15 cellular contexts compared by ENCODE assay signal in genomic region chr10:62980697-62981495, GRCh38.
A peak's percentile ranks its signal among the peaks of the same experiment; 100 is the strongest.
DNase-seq lines count a peak whose midpoint lies in the region; ATAC-seq and TF ChIP-seq lines count a peak whose summit lies in the region.
"Had no signal": no experiment of that assay in that cellular context is flagged by ENCODE, and none has a peak within 500 bp of the region (broad histone marks: within the 10 kb centered on the region; RNA-seq: fewer than 3 reads in every experiment).

No MANE protein-coding gene starts in this region.

- CTCF ChIA-PET in activated CD4-positive, alpha-beta T cell treated with anti-CD3 and anti-CD28 coated beads for 36 hours (lab: Charles Lee), result interaction anchor here (2.2 kb wide), 1 partner anchor 12 kb away, joined by 11 read pairs; no protein-coding TSS in a partner anchor
- CTCF ChIA-PET in activated CD4-positive, alpha-beta T cell treated with anti-CD3 and anti-CD28 coated beads, Interleukin-2, amount 10 ng/mL, durations not matched to agents 7 days and 5 days (lab: Charles Lee), result no interaction called here

- TF ChIP-seq CTCF in gastroesophageal sphincter (IDR thresholded peaks at IDR 0.05), result no peak

- TF ChIP-seq POLR2A in gastroesophageal sphincter (IDR thresholded peaks at IDR 0.05), result no peak

- DNase-seq in activated CD4-positive, alpha-beta T cell treated with anti-CD3 and anti-CD28 coated beads for 36 hours, result peak; percentile 60
- DNase-seq in activated CD4-positive, alpha-beta T cell treated with anti-CD3 and anti-CD28 coated beads, Interleukin-2, amount 10 ng/mL, durations not matched to agents 7 days and 5 days, result no peak
- DNase-seq in H7 (peak; percentile 16), HK-2 (ENCODE audit: unreplicated experiment) (no peak)
- peak; percentile 43 to 55 for DNase-seq in activated T-cell treated with anti-CD3 and anti-CD28 coated beads, Interleukin-2, amount 50 U/mL, for 72 hours
- peak; percentile 12 for DNase-seq in stimulated activated CD4-positive, alpha-beta T cell treated with anti-CD3 and anti-CD28 coated beads, Interleukin-12 subunit alpha, Interleukin-12 subunit beta, amount 100 ng/mL, for 4 hours
- DNase-seq: activated B cell treated with CpG ODN at 0.5 μM for 24 hours, head of caudate nucleus, kidney, MG63, midbrain, occipital lobe, thyroid gland had no signal

- H3K4me3 ChIP-seq in H7 (ENCODE audit: insufficient read depth, low read depth, low read length), result no peak overlapping the region
- H3K4me3 ChIP-seq in gastroesophageal sphincter, result no peak overlapping the region
- H3K4me3 ChIP-seq: MG63, thyroid gland had no signal

- H3K9me3 ChIP-seq in gastroesophageal sphincter, result peaks cover 0 to under 1% (median 0%) of the 10 kb centered on the region in 3 donors
- H3K9me3 ChIP-seq: MG63, thyroid gland had no signal

- POLR2A ChIA-PET in activated CD4-positive, alpha-beta T cell treated with anti-CD3 and anti-CD28 coated beads for 36 hours (lab: Charles Lee), result interaction anchor here (0.8 kb wide), 1 partner anchor 11 kb away, joined by 3 read pairs; no protein-coding TSS in a partner anchor
- POLR2A ChIA-PET in activated CD4-positive, alpha-beta T cell treated with anti-CD3 and anti-CD28 coated beads, Interleukin-2, amount 10 ng/mL, durations not matched to agents 7 days and 5 days (lab: Charles Lee), result no interaction called here

- peaks cover 19% of the 10 kb centered on the region for H3K27me3 Mint-ChIP-seq in activated CD4-positive, alpha-beta T cell treated with anti-CD3 and anti-CD28 coated beads for 36 hours
- no peaks in the 10 kb centered on the region for H3K27me3 Mint-ChIP-seq in activated CD4-positive, alpha-beta T cell treated with anti-CD3 and anti-CD28 coated beads, Interleukin-2, amount 10 ng/mL, durations not matched to agents 7 days and 5 days
- H3K27me3 Mint-ChIP-seq in activated T-cell treated with anti-CD3 and anti-CD28 coated beads, Interleukin-2, amount 50 U/mL, for 72 hours (ENCODE audit: low read depth), result peaks cover 9% of the 10 kb centered on the region
- H3K27me3 Mint-ChIP-seq: activated B cell treated with CpG ODN at 0.5 μM for 24 hours had no signal

- peaks cover 41% of the 10 kb centered on the region for H3K4me1 Mint-ChIP-seq in activated CD4-positive, alpha-beta T cell treated with anti-CD3 and anti-CD28 coated beads for 36 hours
- peaks cover 1% of the 10 kb centered on the region for H3K4me1 Mint-ChIP-seq in activated CD4-positive, alpha-beta T cell treated with anti-CD3 and anti-CD28 coated beads, Interleukin-2, amount 10 ng/mL, durations not matched to agents 7 days and 5 days
- H3K4me1 Mint-ChIP-seq in activated T-cell treated with anti-CD3 and anti-CD28 coated beads, Interleukin-2, amount 50 U/mL, for 72 hours (ENCODE audit: low read depth), result peaks cover 45% of the 10 kb centered on the region
- H3K4me1 Mint-ChIP-seq: activated B cell treated with CpG ODN at 0.5 μM for 24 hours had no signal

- peak overlapping the region; percentile 75 for H3K27ac Mint-ChIP-seq in activated CD4-positive, alpha-beta T cell treated with anti-CD3 and anti-CD28 coated beads for 36 hours
- H3K27ac Mint-ChIP-seq in activated CD4-positive, alpha-beta T cell treated with anti-CD3 and anti-CD28 coated beads, Interleukin-2, amount 10 ng/mL, durations not matched to agents 7 days and 5 days, result no peak overlapping the region
- H3K27ac Mint-ChIP-seq in activated T-cell treated with anti-CD3 and anti-CD28 coated beads, Interleukin-2, amount 50 U/mL, for 72 hours, result peak overlapping the region; percentile 13
- H3K27ac Mint-ChIP-seq: activated B cell treated with CpG ODN at 0.5 μM for 24 hours had no signal

- intact Hi-C loops in activated CD4-positive, alpha-beta T cell treated with anti-CD3 and anti-CD28 coated beads for 36 hours (cut with DNase I, micrococcal nuclease), result loop anchor here (1.0 kb wide), 2 partner anchors 14 to 125 kb away; no protein-coding TSS in a partner anchor

- no peaks in the 10 kb centered on the region for H3K4me1 ChIP-seq in gastroesophageal sphincter
- H3K4me1 ChIP-seq: thyroid gland had no signal

- H3K36me3 Mint-ChIP-seq in activated CD4-positive, alpha-beta T cell treated with anti-CD3 and anti-CD28 coated beads for 36 hours (ENCODE audit: low read depth), result no peaks in the 10 kb centered on the region
- H3K36me3 Mint-ChIP-seq in activated CD4-positive, alpha-beta T cell treated with anti-CD3 and anti-CD28 coated beads, Interleukin-2, amount 10 ng/mL, durations not matched to agents 7 days and 5 days (ENCODE audit: low read depth), result no peaks in the 10 kb centered on the region
- peaks cover 2 to 7% of the 10 kb centered on the region in 2 donors for H3K36me3 Mint-ChIP-seq in activated T-cell treated with anti-CD3 and anti-CD28 coated beads, Interleukin-2, amount 50 U/mL, for 72 hours (ENCODE audit: insufficient read depth in 2 of 2)

- H3K4me3 Mint-ChIP-seq in activated CD4-positive, alpha-beta T cell treated with anti-CD3 and anti-CD28 coated beads for 36 hours, result no peak overlapping the region
- H3K4me3 Mint-ChIP-seq in activated CD4-positive, alpha-beta T cell treated with anti-CD3 and anti-CD28 coated beads, Interleukin-2, amount 10 ng/mL, durations not matched to agents 7 days and 5 days, result no peak overlapping the region
- H3K4me3 Mint-ChIP-seq in activated T-cell treated with anti-CD3 and anti-CD28 coated beads, Interleukin-2, amount 50 U/mL, for 72 hours, result peak overlapping the region; percentile 25 to 46
- H3K4me3 Mint-ChIP-seq: activated B cell treated with CpG ODN at 0.5 μM for 24 hours had no signal

- no peaks in the 10 kb centered on the region for H3K9me3 Mint-ChIP-seq in activated CD4-positive, alpha-beta T cell treated with anti-CD3 and anti-CD28 coated beads for 36 hours (ENCODE audit: low read depth)
- peaks cover 5% of the 10 kb centered on the region for H3K9me3 Mint-ChIP-seq in activated CD4-positive, alpha-beta T cell treated with anti-CD3 and anti-CD28 coated beads, Interleukin-2, amount 10 ng/mL, durations not matched to agents 7 days and 5 days
- peaks cover 0 to 3% of the 10 kb centered on the region in 2 donors for H3K9me3 Mint-ChIP-seq in activated T-cell treated with anti-CD3 and anti-CD28 coated beads, Interleukin-2, amount 50 U/mL, for 72 hours

- no peak for TF ChIP-seq EP300 in gastroesophageal sphincter (IDR thresholded peaks at IDR 0.05)

- H3K27me3 ChIP-seq in H7 (ENCODE audit: control insufficient read depth, insufficient read depth, low read length) (no peaks in the 10 kb centered on the region), gastroesophageal sphincter (no peaks in the 10 kb centered on the region)
- H3K27me3 ChIP-seq: MG63, thyroid gland had no signal

- WGBS in gastroesophageal sphincter (ENCODE audit: low coverage in 1 of 2), 2 donors, result 16 to 38% methylated on average over 4 to 7 of the region's 7 CpGs

- peak; percentile 91 for ATAC-seq in activated CD4-positive, alpha-beta T cell treated with anti-CD3 and anti-CD28 coated beads for 36 hours
- peak; percentile 90 to 94 for ATAC-seq in activated T-cell treated with anti-CD3 and anti-CD28 coated beads, Interleukin-2, amount 50 U/mL, for 72 hours (replicated peaks in 1 of 2)
- no peak for ATAC-seq in gastroesophageal sphincter
- ATAC-seq in GM18502 (IDR thresholded peaks at IDR 0.05; ENCODE audit: poor library complexity, unreplicated experiment), result no peak

- H3K36me3 ChIP-seq in H7 (replicated peaks; ENCODE audit: control insufficient read depth, insufficient read depth, low read length) (no peaks in the 10 kb centered on the region), gastroesophageal sphincter (no peaks in the 10 kb centered on the region)
- H3K36me3 ChIP-seq: MG63, thyroid gland had no signal

- H3K27ac ChIP-seq in gastroesophageal sphincter, result no peak overlapping the region
- H3K27ac ChIP-seq: thyroid gland had no signal

Comparison
In these comparisons a context has a peak if more than half of its experiments do, and no peak if none do; other contexts are left out.
1. DNase-seq: peak in activated CD4-positive, alpha-beta T cell treated with anti-CD3 and anti-CD28 coated beads for 36 hours (single experiment), H7 (single experiment), activated T-cell treated with anti-CD3 and anti-CD28 coated beads, Interleukin-2, amount 50 U/mL, for 72 hours (2 of 2) and stimulated activated CD4-positive, alpha-beta T cell treated with anti-CD3 and anti-CD28 coated beads, Interleukin-12 subunit alpha, Interleukin-12 subunit beta, amount 100 ng/mL, for 4 hours (single experiment); none in activated CD4-positive, alpha-beta T cell treated with anti-CD3 and anti-CD28 coated beads, Interleukin-2, amount 10 ng/mL, durations not matched to agents 7 days and 5 days (single experiment) and HK-2 (single experiment).
2. ATAC-seq: peak in activated CD4-positive, alpha-beta T cell treated with anti-CD3 and anti-CD28 coated beads for 36 hours (single experiment) and activated T-cell treated with anti-CD3 and anti-CD28 coated beads, Interleukin-2, amount 50 U/mL, for 72 hours (2 of 2); none in gastroesophageal sphincter (single experiment) and GM18502 (single experiment).
3. H3K4me3 Mint-ChIP-seq: peak in activated T-cell treated with anti-CD3 and anti-CD28 coated beads, Interleukin-2, amount 50 U/mL, for 72 hours (2 of 2); none in activated CD4-positive, alpha-beta T cell treated with anti-CD3 and anti-CD28 coated beads for 36 hours (single experiment) and activated CD4-positive, alpha-beta T cell treated with anti-CD3 and anti-CD28 coated beads, Interleukin-2, amount 10 ng/mL, durations not matched to agents 7 days and 5 days (single experiment).